Comparison of ENCODE assay signal across 9 cellular contexts in the genomic region with DNA sequence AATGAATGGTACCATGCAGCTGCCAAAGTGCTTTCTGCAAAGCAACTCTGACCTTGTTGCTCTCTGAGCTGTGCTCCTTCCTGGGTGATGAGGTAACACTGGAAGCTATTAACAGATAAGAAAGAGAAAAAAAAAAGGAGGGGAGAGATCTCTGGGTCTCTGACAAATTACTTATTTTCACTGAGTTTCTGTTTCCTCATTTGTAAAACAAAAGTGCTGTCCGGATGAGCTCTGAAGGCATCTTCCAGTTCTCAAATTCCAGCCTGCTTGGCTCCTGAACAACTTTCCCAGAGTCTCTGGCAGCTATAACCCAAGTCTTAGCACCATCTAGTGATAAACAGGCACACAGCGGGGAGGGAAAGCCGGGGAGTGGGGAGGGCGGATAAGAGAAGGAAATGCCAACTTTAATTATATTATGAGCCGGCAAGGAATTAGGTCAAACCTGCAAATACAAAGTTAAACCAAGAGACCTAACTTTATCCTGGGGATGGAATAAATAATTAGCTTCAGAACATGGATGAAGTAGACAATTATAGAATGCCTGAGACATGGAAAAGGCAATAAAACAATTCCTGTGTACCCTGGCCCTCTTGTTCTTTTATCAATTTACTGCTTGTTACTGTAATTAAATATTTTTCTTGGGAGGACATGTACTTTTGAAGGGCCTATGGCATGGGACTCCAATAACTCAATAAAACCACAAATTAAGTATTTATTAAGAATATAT.
DNase-seq lines count a peak whose midpoint lies in the region; ATAC-seq and TF ChIP-seq lines count a peak whose summit lies in the region.
"Had no signal": no experiment of that assay in that cellular context is flagged by ENCODE, and none has a peak within 500 bp of the region (broad histone marks: within the 10 kb centered on the region; RNA-seq: fewer than 3 reads in every experiment).

No MANE protein-coding gene starts in this region.

- H2AFZ ChIP-seq in OCI-LY3 (ENCODE audit: low read depth, low read length): no peak overlapping the region

- peak overlapping the region; percentile 38 for H3K27ac Mint-ChIP-seq in dendritic cell treated with granulocyte-macrophage colony-stimulating factor and Interleukin-4, amounts not matched to agents 40 ng/mL and 50 ng/mL, for 4 days
- H3K27ac Mint-ChIP-seq: activated naive CD4-positive, alpha-beta T cell treated with anti-CD3 and anti-CD28 coated beads, Interleukin-2, amount 50 U/mL, for 24 hours had no signal

- WGBS in lower leg skin, 2 donors: 0 to 3% methylated on average over 5 of the region's 5 CpGs

- no peak overlapping the region for H3K9ac ChIP-seq in OCI-LY3 (ENCODE audit: low read length)

- intact Hi-C loops in Right ventricle myocardium inferior (cut with DNase I): loop anchor here (1.0 to 10.0 kb wide), 3 partner anchors 65 to 289 kb away; no protein-coding TSS in a partner anchor
- intact Hi-C loops in cardiac septum (cut with DNase I): loop anchor here (1.0 to 5.0 kb wide), 3 partner anchors 41 to 106 kb away; no protein-coding TSS in a partner anchor
- intact Hi-C loops in dendritic cell treated with granulocyte-macrophage colony-stimulating factor and Interleukin-4, amounts not matched to agents 40 ng/mL and 50 ng/mL, for 4 days (cut with micrococcal nuclease): loop anchor here (1.0 to 10.0 kb wide), 2 partner anchors 59 to 106 kb away; a partner anchor contains a TSS
- intact Hi-C loops in lower leg skin (cut with DNase I; ENCODE audit: low total_unique reads): loop anchor here (10.0 kb wide), 2 partner anchors 109 to 289 kb away; no protein-coding TSS in a partner anchor
- intact Hi-C loops in uterus (cut with DNase I; ENCODE audit: low total_unique reads): loop anchor here (10.0 kb wide), 1 partner anchor 109 kb away; no protein-coding TSS in a partner anchor

- no peak overlapping the region for H3K4me2 ChIP-seq in OCI-LY3 (ENCODE audit: low read length)

- no peak for DNase-seq in Right ventricle myocardium inferior (ENCODE audit: missing footprints)
- DNase-seq in cardiac septum (ENCODE audit: low spot score): no peak
- DNase-seq in lower leg skin (ENCODE audit: low spot score in 2 of 2): peak; percentile 64 to 88
- DNase-seq in uterus: peak; percentile 52 to 69
- no peak for DNase-seq in activated T-cell treated with anti-CD3 and anti-CD28 coated beads, Interleukin-2, amount 50 U/mL, for 48 hours

- H3K36me3 Mint-ChIP-seq in dendritic cell treated with granulocyte-macrophage colony-stimulating factor and Interleukin-4, amounts not matched to agents 40 ng/mL and 50 ng/mL, for 4 days (ENCODE audit: low read depth): no peaks in the 10 kb centered on the region
- H3K36me3 Mint-ChIP-seq: activated naive CD4-positive, alpha-beta T cell treated with anti-CD3 and anti-CD28 coated beads, Interleukin-2, amount 50 U/mL, for 24 hours had no signal

- peak; percentile 55 for TF ChIP-seq CTCF in OCI-LY3 (IDR thresholded peaks at IDR 0.05; ENCODE audit: low read depth, low read length)
- no peak for TF ChIP-seq CTCF in lower leg skin (IDR thresholded peaks at IDR 0.05)
- peak; percentile 54 to 68 (median 62) for TF ChIP-seq CTCF in uterus (IDR thresholded peaks at IDR 0.05)

- H3K79me2 ChIP-seq in OCI-LY3 (ENCODE audit: low read length): no peaks in the 10 kb centered on the region

- peaks cover 9% of the 10 kb centered on the region for H3K4me1 Mint-ChIP-seq in dendritic cell treated with granulocyte-macrophage colony-stimulating factor and Interleukin-4, amounts not matched to agents 40 ng/mL and 50 ng/mL, for 4 days (ENCODE audit: low read depth)
- H3K4me1 Mint-ChIP-seq: activated naive CD4-positive, alpha-beta T cell treated with anti-CD3 and anti-CD28 coated beads, Interleukin-2, amount 50 U/mL, for 24 hours had no signal

- H3K27me3 ChIP-seq in OCI-LY3 (ENCODE audit: low read depth, low read length): peaks cover 28% of the 10 kb centered on the region
- H3K27me3 ChIP-seq in uterus: no peaks in the 10 kb centered on the region

- no peaks in the 10 kb centered on the region for H4K20me1 ChIP-seq in OCI-LY3 (ENCODE audit: insufficient read depth, low read length)

- H3K27ac ChIP-seq in OCI-LY3 (ENCODE audit: low read length): no peak overlapping the region
- H3K27ac ChIP-seq in uterus: no peak overlapping the region

- H3K27me3 Mint-ChIP-seq in dendritic cell treated with granulocyte-macrophage colony-stimulating factor and Interleukin-4, amounts not matched to agents 40 ng/mL and 50 ng/mL, for 4 days: peaks cover 7% of the 10 kb centered on the region

- ATAC-seq in Right ventricle myocardium inferior (peak; percentile 88), HG03039 (IDR thresholded peaks at IDR 0.05; ENCODE audit: unreplicated experiment) (no peak)

- H3K4me3 Mint-ChIP-seq in dendritic cell treated with granulocyte-macrophage colony-stimulating factor and Interleukin-4, amounts not matched to agents 40 ng/mL and 50 ng/mL, for 4 days: no peak overlapping the region
- H3K4me3 Mint-ChIP-seq: activated naive CD4-positive, alpha-beta T cell treated with anti-CD3 and anti-CD28 coated beads, Interleukin-2, amount 50 U/mL, for 24 hours had no signal

- H3K4me1 ChIP-seq in OCI-LY3 (ENCODE audit: low read length) (no peaks in the 10 kb centered on the region), uterus (no peaks in the 10 kb centered on the region)

- no peak overlapping the region for H3K4me3 ChIP-seq in OCI-LY3 (ENCODE audit: low read length)
- no peak overlapping the region for H3K4me3 ChIP-seq in lower leg skin (ENCODE audit: low read depth, poor library complexity, severe bottlenecking)
- H3K4me3 ChIP-seq in uterus: no peak overlapping the region

- no peaks in the 10 kb centered on the region for H3K9me3 ChIP-seq in OCI-LY3 (ENCODE audit: insufficient read depth, low read length)
- H3K9me3 ChIP-seq in uterus: no peaks in the 10 kb centered on the region

- H3K36me3 ChIP-seq in OCI-LY3 (replicated peaks; ENCODE audit: low read depth, low read length) (no peaks in the 10 kb centered on the region), uterus (no peaks in the 10 kb centered on the region)

- H3K9me3 Mint-ChIP-seq in dendritic cell treated with granulocyte-macrophage colony-stimulating factor and Interleukin-4, amounts not matched to agents 40 ng/mL and 50 ng/mL, for 4 days: no peaks in the 10 kb centered on the region
- H3K9me3 Mint-ChIP-seq: activated naive CD4-positive, alpha-beta T cell treated with anti-CD3 and anti-CD28 coated beads, Interleukin-2, amount 50 U/mL, for 24 hours had no signal

- TF ChIP-seq POLR2A in lower leg skin (IDR thresholded peaks at IDR 0.05) (no peak), uterus (IDR thresholded peaks at IDR 0.05) (no peak)

Comparison
In these comparisons a context has a peak if more than half of its experiments do, and no peak if none do; other contexts are left out.
1. DNase-seq: peak in lower leg skin (2 of 2) and uterus (2 of 2); none in Right ventricle myocardium inferior (single experiment), cardiac septum (single experiment) and activated T-cell treated with anti-CD3 and anti-CD28 coated beads, Interleukin-2, amount 50 U/mL, for 48 hours (0 of 2).
2. CTCF ChIP-seq: peak in OCI-LY3 (single experiment) and uterus (4 of 4); none in lower leg skin (0 of 3).